16 cellular contexts compared by ENCODE assay signal in the genomic region with DNA sequence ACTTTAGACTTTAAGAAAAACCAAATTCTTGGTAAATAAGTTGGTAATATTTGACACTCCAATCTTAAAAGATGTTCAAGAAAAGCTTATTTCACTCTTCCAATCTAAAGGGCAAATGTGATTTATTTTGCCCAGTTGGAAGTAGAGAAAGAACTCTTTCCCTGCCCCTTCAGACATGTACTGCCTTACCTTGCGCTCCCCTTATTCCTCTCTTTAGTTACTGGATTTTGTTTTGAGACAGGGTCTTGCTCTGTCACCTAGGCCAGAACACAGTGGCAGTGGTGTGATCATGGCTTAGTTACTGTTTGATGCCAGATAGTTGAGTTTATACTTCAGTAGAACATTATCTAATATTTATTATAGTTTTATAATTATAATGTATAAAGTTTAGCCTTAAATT. TPM values are rescaled to one million over a fixed set of nuclear protein-coding genes. Genes with fewer than 3 reads are reported as not detected.
A peak's percentile ranks its signal among the peaks of the same experiment; 100 is the strongest.
DNase-seq lines count a peak whose midpoint lies in the region; ATAC-seq and TF ChIP-seq lines count a peak whose summit lies in the region.
"Had no signal": no experiment of that assay in that cellular context is flagged by ENCODE, and none has a peak within 500 bp of the region (broad histone marks: within the 10 kb centered on the region; RNA-seq: fewer than 3 reads in every experiment).

No MANE protein-coding gene starts in this region.

- H3K27me3 ChIP-seq in cardiac muscle cell: no peaks in the 10 kb centered on the region
- H3K27me3 ChIP-seq in right cardiac atrium (ENCODE audit: control insufficient read depth, insufficient read depth): no peaks in the 10 kb centered on the region
- H3K27me3 ChIP-seq in GM23338 (ENCODE audit: insufficient read depth): no peaks in the 10 kb centered on the region
- H3K27me3 ChIP-seq: gastroesophageal sphincter, SJCRH30 had no signal

- peaks cover 24% of the 10 kb centered on the region; the same call in 1 of the 2 replicates for H4K20me1 ChIP-seq in GM23338 (replicated peaks; ENCODE audit: insufficient read depth)

- H3K4me2 ChIP-seq in GM23338: no peak overlapping the region
- H3K4me2 ChIP-seq: PC-9 had no signal

- no peaks in the 10 kb centered on the region for H3F3A ChIP-seq in GM23338 (replicated peaks; ENCODE audit: low read depth)

- 98% methylated on average over 1 of the region's 1 CpG for WGBS in right cardiac atrium

- H3K9me3 ChIP-seq in cardiac muscle cell (ENCODE audit: low read depth): no peaks in the 10 kb centered on the region
- no peaks in the 10 kb centered on the region for H3K9me3 ChIP-seq in right cardiac atrium (ENCODE audit: control insufficient read depth, low read length)
- H3K9me3 ChIP-seq: gastroesophageal sphincter, SJCRH30 had no signal

- H3K4me3 ChIP-seq in cardiac muscle cell: no peak overlapping the region
- no peak overlapping the region for H3K4me3 ChIP-seq in right cardiac atrium (ENCODE audit: low read length)
- H3K4me3 ChIP-seq in GM23338: no peak overlapping the region
- H3K4me3 ChIP-seq: gastroesophageal sphincter, PC-9, SJCRH30 had no signal

- H3K36me3 ChIP-seq in cardiac muscle cell: peaks cover 87% of the 10 kb centered on the region
- peaks cover 71% of the 10 kb centered on the region for H3K36me3 ChIP-seq in GM23338 (ENCODE audit: insufficient read depth)

- intact Hi-C loops in right cardiac atrium (cut with DNase I): no loop called here

- TF ChIP-seq CTCF in cardiac muscle cell (IDR thresholded peaks at IDR 0.05; ENCODE audit: low read depth, low read length) (no peak), GM23338 (conservative IDR thresholded peaks at IDR 0.05; ENCODE audit: low read depth in 2 of 2) (no peak)

- H3K27me3 Mint-ChIP-seq in GM23338 (ENCODE audit: insufficient read depth, low read depth, poor library complexity): no peaks in the 10 kb centered on the region
- H3K27me3 Mint-ChIP-seq in activated naive CD8-positive, alpha-beta T cell treated with anti-CD3 and anti-CD28 coated beads, Interleukin-2, amount 50 U/mL, for 24 hours: no peaks in the 10 kb centered on the region
- no peaks in the 10 kb centered on the region for H3K27me3 Mint-ChIP-seq in stimulated activated naive B cell treated with anti-CD40 and anti-IgM and Interleukin-4, amounts not matched to agents 10 μg/mL and 1 μg/mL and 100 μg/mL, for 72 hours

- H2AFZ ChIP-seq in GM23338: no peak overlapping the region
- H2AFZ ChIP-seq: PC-9 had no signal

- H3K4me1 ChIP-seq in cardiac muscle cell (ENCODE audit: low read depth): peaks cover 6% of the 10 kb centered on the region
- H3K4me1 ChIP-seq in right cardiac atrium (ENCODE audit: control insufficient read depth, insufficient read depth, low read length): no peaks in the 10 kb centered on the region
- no peaks in the 10 kb centered on the region for H3K4me1 ChIP-seq in GM23338 (ENCODE audit: insufficient read depth)
- H3K4me1 ChIP-seq: SJCRH30 had no signal

- H3K4me3 Mint-ChIP-seq in GM23338: no peak overlapping the region
- H3K4me3 Mint-ChIP-seq in activated naive CD8-positive, alpha-beta T cell treated with anti-CD3 and anti-CD28 coated beads, Interleukin-2, amount 50 U/mL, for 24 hours: no peak overlapping the region
- H3K4me3 Mint-ChIP-seq in stimulated activated naive B cell treated with anti-CD40 and anti-IgM and Interleukin-4, amounts not matched to agents 10 μg/mL and 1 μg/mL and 100 μg/mL, for 72 hours: peak overlapping the region; percentile 37 to 60

- no peak for DNase-seq in cardiac muscle cell (ENCODE audit: low read depth in 1 of 2, low spot score in 1 of 2)
- DNase-seq in right cardiac atrium: no peak
- no peak for DNase-seq in GM23338 (ENCODE audit: low spot score)
- no peak for DNase-seq in activated naive CD8-positive, alpha-beta T cell treated with anti-CD3 and anti-CD28 coated beads, Interleukin-2, amount 50 U/mL, for 24 hours
- no peak for DNase-seq in stimulated activated naive B cell treated with anti-CD40 and anti-IgM and Interleukin-4, amounts not matched to agents 10 μg/mL and 1 μg/mL and 100 μg/mL, for 72 hours
- no peak for DNase-seq in NCI-H1105 treated with DMSO at 0.1 percent for 48 hours (lab: John Stamatoyannopoulos, UW)
- no peak for DNase-seq in HT-29 (ENCODE audit: low spot score)
- DNase-seq: activated CD4-positive, CD25-positive, alpha-beta regulatory T cell treated with anti-CD3 and anti-CD28 coated beads, Interleukin-2, amount 50 U/mL, for 72 hours; left cardiac atrium; midbrain; NCI-H1105; NCI-H748 treated with DMSO at 0.1 percent for 48 hours; PC-9; SJCRH30 had no signal

- H3K4me1 Mint-ChIP-seq in GM23338: no peaks in the 10 kb centered on the region; the same call in 2 of the 3 replicates
- H3K4me1 Mint-ChIP-seq in activated naive CD8-positive, alpha-beta T cell treated with anti-CD3 and anti-CD28 coated beads, Interleukin-2, amount 50 U/mL, for 24 hours: peaks cover 59% of the 10 kb centered on the region
- peaks cover 17 to 52% of the 10 kb centered on the region in 2 donors for H3K4me1 Mint-ChIP-seq in stimulated activated naive B cell treated with anti-CD40 and anti-IgM and Interleukin-4, amounts not matched to agents 10 μg/mL and 1 μg/mL and 100 μg/mL, for 72 hours

- H3K9me2 ChIP-seq in GM23338 (ENCODE audit: insufficient read depth): no peaks in the 10 kb centered on the region

- ATAC-seq in right cardiac atrium: no peak
- no peak for ATAC-seq in GM23338
- ATAC-seq in activated naive CD8-positive, alpha-beta T cell treated with anti-CD3 and anti-CD28 coated beads, Interleukin-2, amount 50 U/mL, for 24 hours: no peak
- ATAC-seq in stimulated activated naive B cell treated with anti-CD40 and anti-IgM and Interleukin-4, amounts not matched to agents 10 μg/mL and 1 μg/mL and 100 μg/mL, for 72 hours (replicated peaks): no peak
- ATAC-seq: gastroesophageal sphincter, left cardiac atrium, sciatic nerve had no signal

- H3K27ac Mint-ChIP-seq in GM23338: no peak overlapping the region
- H3K27ac Mint-ChIP-seq in activated naive CD8-positive, alpha-beta T cell treated with anti-CD3 and anti-CD28 coated beads, Interleukin-2, amount 50 U/mL, for 24 hours: peak overlapping the region; percentile 81
- peak overlapping the region; percentile 10 for H3K27ac Mint-ChIP-seq in stimulated activated naive B cell treated with anti-CD40 and anti-IgM and Interleukin-4, amounts not matched to agents 10 μg/mL and 1 μg/mL and 100 μg/mL, for 72 hours

- H3K36me3 Mint-ChIP-seq in GM23338 (ENCODE audit: low read depth): peaks cover 81% of the 10 kb centered on the region
- H3K36me3 Mint-ChIP-seq in activated naive CD8-positive, alpha-beta T cell treated with anti-CD3 and anti-CD28 coated beads, Interleukin-2, amount 50 U/mL, for 24 hours (ENCODE audit: low read depth): peaks cover 71% of the 10 kb centered on the region
- H3K36me3 Mint-ChIP-seq in stimulated activated naive B cell treated with anti-CD40 and anti-IgM and Interleukin-4, amounts not matched to agents 10 μg/mL and 1 μg/mL and 100 μg/mL, for 72 hours: peaks cover 29 to 40% of the 10 kb centered on the region in 2 donors

- H3K9me3 Mint-ChIP-seq in GM23338: no peaks in the 10 kb centered on the region
- no peaks in the 10 kb centered on the region for H3K9me3 Mint-ChIP-seq in activated naive CD8-positive, alpha-beta T cell treated with anti-CD3 and anti-CD28 coated beads, Interleukin-2, amount 50 U/mL, for 24 hours
- H3K9me3 Mint-ChIP-seq in stimulated activated naive B cell treated with anti-CD40 and anti-IgM and Interleukin-4, amounts not matched to agents 10 μg/mL and 1 μg/mL and 100 μg/mL, for 72 hours: no peaks in the 10 kb centered on the region

- H3K27ac ChIP-seq in cardiac muscle cell (peak overlapping the region; percentile 51), right cardiac atrium (ENCODE audit: low read length) (no peak overlapping the region), GM23338 (ENCODE audit: low read depth) (peak overlapping the region; percentile 41; the same call in 1 of the 2 replicates)
- H3K27ac ChIP-seq: PC-9, SJCRH30 had no signal

- peaks cover 30% of the 10 kb centered on the region for H3K79me2 ChIP-seq in GM23338 (replicated peaks; ENCODE audit: insufficient read depth)

RNA-seq across cellular contexts. Expression of a gene that starts 27.5 kb away (rescaled TPM):
- 119 and 174 TPM in 2 replicates for total RNA-seq in cardiac muscle cell
- 86.3 and 96.0 TPM in 2 replicates for polyA plus RNA-seq in cardiac muscle cell
- total RNA-seq in right cardiac atrium: 10 to 100 TPM; 57.6 to 73.0 (median 58.9) TPM
- polyA plus RNA-seq in right cardiac atrium: 39.5 TPM
- total RNA-seq in GM23338 (2014; rRNA removed; shearing (Covaris generic)): 308 and 321 TPM in 2 replicates
- 194 and 212 TPM in 2 replicates for polyA plus RNA-seq in GM23338 (2016; fragmentation: Nextera tagmentation; extraction: Ambion mirVana)
- total RNA-seq in HT-29 (2014; rRNA removed; shearing (Covaris generic)): 130 and 145 TPM in 2 replicates

RNA-seq across cellular contexts. Expression of a gene that starts 53.4 kb away (rescaled TPM):
- 29.3 and 46.2 TPM in 2 replicates for total RNA-seq in cardiac muscle cell
- polyA plus RNA-seq in cardiac muscle cell: 40.2 and 63.6 TPM in 2 replicates
- total RNA-seq in right cardiac atrium: 100 to 1,000 TPM in 2 of 4 donors, 10 to 100 TPM in 2; 71.2 to 106 (median 98.6) TPM
- 46.9 TPM for polyA plus RNA-seq in right cardiac atrium
- total RNA-seq in GM23338 (2014; rRNA removed; shearing (Covaris generic)): 12.9 and 14.1 TPM in 2 replicates
- polyA plus RNA-seq in GM23338 (2016; fragmentation: Nextera tagmentation; extraction: Ambion mirVana): 8.2 and 12.4 TPM in 2 replicates
- total RNA-seq in HT-29 (2014; rRNA removed; shearing (Covaris generic)): 4.2 and 7.9 TPM in 2 replicates

Comparison
In these comparisons a context has a peak if more than half of its experiments do, and no peak if none do; other contexts are left out.
1. H3K4me3 Mint-ChIP-seq: peak in stimulated activated naive B cell treated with anti-CD40 and anti-IgM and Interleukin-4, amounts not matched to agents 10 μg/mL and 1 μg/mL and 100 μg/mL, for 72 hours (2 of 2); none in GM23338 (single experiment) and activated naive CD8-positive, alpha-beta T cell treated with anti-CD3 and anti-CD28 coated beads, Interleukin-2, amount 50 U/mL, for 24 hours (single experiment).